ENCODE assay signal across 9 cellular contexts in the genomic region with DNA sequence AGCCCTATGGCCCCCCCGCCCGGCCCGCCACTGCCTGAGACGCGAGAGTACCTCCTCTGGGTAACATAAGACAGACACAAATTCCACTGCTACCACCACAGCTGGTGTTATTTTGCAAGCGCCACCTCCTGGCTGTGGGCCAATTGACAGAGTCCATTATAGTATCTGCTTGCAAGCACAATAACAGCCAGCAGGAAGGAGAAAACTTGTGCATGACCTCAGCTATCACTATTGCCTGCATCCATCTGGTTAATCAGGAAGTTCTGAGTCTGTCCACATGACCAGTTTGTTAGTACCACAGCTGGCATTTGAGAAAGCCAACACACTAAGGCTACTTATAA. TPM values are rescaled to one million over a fixed set of nuclear protein-coding genes. Genes with fewer than 3 reads are reported as not detected.
A peak's percentile ranks its signal among the peaks of the same experiment; 100 is the strongest.
DNase-seq lines count a peak whose midpoint lies in the region; ATAC-seq and TF ChIP-seq lines count a peak whose summit lies in the region.
"Had no signal": no experiment of that assay in that cellular context is flagged by ENCODE, and none has a peak within 500 bp of the region (broad histone marks: within the 10 kb centered on the region; RNA-seq: fewer than 3 reads in every experiment).

No MANE protein-coding gene starts in this region.

- peak; percentile 73 to 98 for DNase-seq in HL-60 (ENCODE audit: low read depth in 1 of 2, low spot score in 1 of 2)
- DNase-seq in PC-3 = peak; percentile 42
- DNase-seq in esophagus muscularis mucosa (ENCODE audit: extremely low spot score) = peak; percentile 96
- peak; percentile 93 for DNase-seq in posterior vena cava (ENCODE audit: low spot score)
- DNase-seq in smooth muscle cell (lab: John Stamatoyannopoulos, UW; ENCODE audit: unreplicated experiment) = no peak
- no peak for DNase-seq in AG08395 (ENCODE audit: low spot score)

- BruUV-seq in PC-3 (replicated peaks; lab: Mats Ljungman, UMichigan) = no TSS peak

- H4K20me1 ChIP-seq in BLaER1 (no peaks in the 10 kb centered on the region), PC-3 (ENCODE audit: low read length) (no peaks in the 10 kb centered on the region), smooth muscle cell (ENCODE audit: low read depth) (no peaks in the 10 kb centered on the region)

- 3% methylated on average over 6 of the region's 6 CpGs for WGBS in esophagus muscularis mucosa
- WGBS in smooth muscle cell (ENCODE audit: low lambda C conversion rate) = 82% methylated on average over 6 of the region's 6 CpGs

- H3K27me3 ChIP-seq in BLaER1 (no peaks in the 10 kb centered on the region), HL-60 (ENCODE audit: insufficient read depth, poor library complexity, severe bottlenecking) (no peaks in the 10 kb centered on the region), PC-3 (ENCODE audit: low read length) (peaks cover 27% of the 10 kb centered on the region), esophagus muscularis mucosa (no peaks in the 10 kb centered on the region), smooth muscle cell (ENCODE audit: low read depth) (no peaks in the 10 kb centered on the region)

- H2AFZ ChIP-seq in PC-3 (ENCODE audit: low read length) (no peak overlapping the region), smooth muscle cell (ENCODE audit: low read depth) (no peak overlapping the region)

- TF ChIP-seq CTCF in HL-60 (IDR thresholded peaks at IDR 0.05; ENCODE audit: insufficient read depth, low read length) (no peak), PC-3 (conservative IDR thresholded peaks at IDR 0.05; ENCODE audit: low read depth, low read length) (no peak), esophagus muscularis mucosa (IDR thresholded peaks at IDR 0.05) (no peak), smooth muscle cell (IDR thresholded peaks at IDR 0.05; ENCODE audit: borderline replicate concordance, insufficient read depth, poor library complexity, severe bottlenecking) (no peak)

- no peaks in the 10 kb centered on the region for H3K9me3 ChIP-seq in BLaER1
- no peaks in the 10 kb centered on the region for H3K9me3 ChIP-seq in PC-3 (ENCODE audit: low read length)
- peaks cover 0 to 4% (median 0%) of the 10 kb centered on the region in 4 donors for H3K9me3 ChIP-seq in esophagus muscularis mucosa
- H3K9me3 ChIP-seq in smooth muscle cell (replicated peaks; ENCODE audit: low read depth) = peaks cover 5% of the 10 kb centered on the region

- ATAC-seq in PC-3 = no peak
- ATAC-seq in GM21447 (IDR thresholded peaks at IDR 0.05; ENCODE audit: unreplicated experiment) = no peak
- ATAC-seq: activated naive CD4-positive, alpha-beta T cell treated with anti-CD3 and anti-CD28 coated beads, Interleukin-2, amount 50 U/mL, for 72 hours had no signal

- POLR2A ChIA-PET in PC-3 (lab: Charles Lee; ENCODE audit: unreplicated experiment) = no interaction called here

- H3K9ac ChIP-seq in BLaER1 = no peak overlapping the region
- no peak overlapping the region for H3K9ac ChIP-seq in PC-3 (ENCODE audit: low read length)
- no peak overlapping the region for H3K9ac ChIP-seq in smooth muscle cell (ENCODE audit: low read depth)

- H3K9me2 ChIP-seq in PC-3 (replicated peaks; ENCODE audit: low read length) = no peaks in the 10 kb centered on the region

- H3K4me2 ChIP-seq in BLaER1 (peak overlapping the region; percentile 49), PC-3 (ENCODE audit: low read length) (no peak overlapping the region), smooth muscle cell (no peak overlapping the region)

- CTCF ChIA-PET in PC-3 (lab: Charles Lee) = no interaction called here

- no peak for TF ChIP-seq EP300 in esophagus muscularis mucosa (IDR thresholded peaks at IDR 0.05)

- H3K27ac ChIP-seq in BLaER1 (no peak overlapping the region), HL-60 (replicated peaks) (no peak overlapping the region), PC-3 (ENCODE audit: low read length) (no peak overlapping the region), esophagus muscularis mucosa (replicated peaks in 1 of 4) (no peak overlapping the region), smooth muscle cell (ENCODE audit: low read depth) (no peak overlapping the region)

- H3K4me1 ChIP-seq in BLaER1 (peaks cover 22% of the 10 kb centered on the region), PC-3 (ENCODE audit: insufficient read depth, low read length) (no peaks in the 10 kb centered on the region), esophagus muscularis mucosa (peaks cover 12 to 15% (median 14%) of the 10 kb centered on the region in 4 donors), smooth muscle cell (ENCODE audit: low read depth) (no peaks in the 10 kb centered on the region)

- no peak for TF ChIP-seq POLR2A in esophagus muscularis mucosa (IDR thresholded peaks at IDR 0.05; ENCODE audit: low read depth)

- no peaks in the 10 kb centered on the region for H3K36me3 ChIP-seq in BLaER1
- no peaks in the 10 kb centered on the region for H3K36me3 ChIP-seq in PC-3 (ENCODE audit: low read depth, low read length)
- peaks cover 0 to 4% (median 2%) of the 10 kb centered on the region in 4 donors for H3K36me3 ChIP-seq in esophagus muscularis mucosa
- H3K36me3 ChIP-seq in smooth muscle cell (ENCODE audit: low read depth) = no peaks in the 10 kb centered on the region

- H3K79me2 ChIP-seq in PC-3 (ENCODE audit: low read length) (no peaks in the 10 kb centered on the region), smooth muscle cell (ENCODE audit: low read depth) (no peaks in the 10 kb centered on the region)

- intact Hi-C loops in PC-3 (cut with micrococcal nuclease) (no loop called here), esophagus muscularis mucosa (cut with DNase I) (no loop called here), posterior vena cava (cut with DNase I) (no loop called here)

- H3K4me3 ChIP-seq in BLaER1 (no peak overlapping the region), HL-60 (replicated peaks; ENCODE audit: insufficient read depth, low read length) (no peak overlapping the region), PC-3 (ENCODE audit: low read length) (no peak overlapping the region), esophagus muscularis mucosa (no peak overlapping the region), smooth muscle cell (no peak overlapping the region)

- H3F3A ChIP-seq in PC-3 (ENCODE audit: low read length, unreplicated experiment) (no peaks in the 10 kb centered on the region), smooth muscle cell (ENCODE audit: low read depth) (no peaks in the 10 kb centered on the region)

RNA-seq across cellular contexts. Expression of gene OR10H2, which starts 25.3 kb away (rescaled TPM):
- total RNA-seq in PC-3 (2014; rRNA removed) (not detected in 2 replicates), esophagus muscularis mucosa (not detected), posterior vena cava (not detected), smooth muscle cell (not detected in 2 replicates)
- polyA plus RNA-seq in smooth muscle cell = not detected in 2 replicates
- total RNA-seq: activated naive CD4-positive, alpha-beta T cell treated with anti-CD3 and anti-CD28 coated beads, Interleukin-2, amount 50 U/mL, for 72 hours had no signal

RNA-seq across cellular contexts. Expression of gene CYP4F12, which starts 29.7 kb away (rescaled TPM):
- total RNA-seq in PC-3 (2014; rRNA removed) = not detected in 2 replicates
- 1 to 10 TPM; 3.5 to 4.2 (median 3.7) TPM for total RNA-seq in esophagus muscularis mucosa
- 1 to 10 TPM; 2.6 to 7.6 TPM for total RNA-seq in posterior vena cava
- not detected in 2 replicates for total RNA-seq in smooth muscle cell
- polyA plus RNA-seq in smooth muscle cell = not detected in 2 replicates

RNA-seq across cellular contexts. Expression of gene OR10H3, which starts 35.2 kb away (rescaled TPM):
- total RNA-seq in PC-3 (2014; rRNA removed) = not detected in 2 replicates
- total RNA-seq in esophagus muscularis mucosa = not detected
- not detected for total RNA-seq in posterior vena cava
- total RNA-seq in smooth muscle cell = not detected in 2 replicates
- polyA plus RNA-seq in smooth muscle cell = not detected in 2 replicates
- total RNA-seq: activated naive CD4-positive, alpha-beta T cell treated with anti-CD3 and anti-CD28 coated beads, Interleukin-2, amount 50 U/mL, for 72 hours had no signal

Comparison
In these comparisons a context has a peak if more than half of its experiments do, and no peak if none do; other contexts are left out.
1. DNase-seq: peak in HL-60 (2 of 2), PC-3 (single experiment), esophagus muscularis mucosa (single experiment) and posterior vena cava (single experiment); none in smooth muscle cell (single experiment) and AG08395 (single experiment).